ENCODE assay signal across 8 cellular contexts in genomic region chr20:41095110-41095969, GRCh38. TPM values are rescaled to one million over a fixed set of nuclear protein-coding genes. Genes with fewer than 3 reads are reported as not detected.
DNase-seq lines count a peak whose midpoint lies in the region; ATAC-seq, FAIRE-seq and TF ChIP-seq lines count a peak whose summit lies in the region.

No MANE protein-coding gene starts in this region.

- DNase-seq in GM18507 (ENCODE audit: extremely low spot score, insufficient read length, low read depth) (peak; percentile 33), NCI-H2171 (lab: John Stamatoyannopoulos, UW) (peak; percentile 49), activated B cell treated with CpG ODN at 0.5 μM for 24 hours (peak; percentile 26), kidney tubule cell (ENCODE audit: low spot score) (peak; percentile 59), occipital lobe (lab: John Stamatoyannopoulos, UW) (no peak)
- peak in 1 of 2 donors; percentile 29 for DNase-seq in central memory CD8-positive, alpha-beta T cell (ENCODE audit: low spot score in 2 of 2)
- peak; percentile 18 to 27 (median 18) for DNase-seq in stimulated activated CD4-positive, alpha-beta T cell treated with anti-CD3 and anti-CD28 coated beads, TNF-alpha, amount 100 ng/mL, for 4 hours (ENCODE audit: low read depth in 3 of 3)

- peaks cover 74% of the 10 kb centered on the region for H3K36me3 Mint-ChIP-seq in activated B cell treated with CpG ODN at 0.5 μM for 24 hours (ENCODE audit: low read depth)
- H3K36me3 Mint-ChIP-seq in central memory CD8-positive, alpha-beta T cell (ENCODE audit: insufficient read depth): peaks cover 58% of the 10 kb centered on the region

- TF ChIP-seq CTCF in 22Rv1 (IDR thresholded peaks at IDR 0.05) (peak; percentile 94), activated B cell treated with CpG ODN at 0.5 μM for 24 hours (IDR thresholded peaks at IDR 0.05) (peak; percentile 84)

- no peaks in the 10 kb centered on the region for H3K4me1 Mint-ChIP-seq in activated B cell treated with CpG ODN at 0.5 μM for 24 hours
- H3K4me1 Mint-ChIP-seq in central memory CD8-positive, alpha-beta T cell: no peaks in the 10 kb centered on the region

- no peaks in the 10 kb centered on the region for H3K9me3 Mint-ChIP-seq in activated B cell treated with CpG ODN at 0.5 μM for 24 hours
- H3K9me3 Mint-ChIP-seq in central memory CD8-positive, alpha-beta T cell: no peaks in the 10 kb centered on the region

- intact Hi-C loops in activated B cell treated with CpG ODN at 0.5 μM for 24 hours (cut with micrococcal nuclease): loop anchor here (1.0 to 10.0 kb wide), 4 partner anchors 31 to 351 kb away; no protein-coding TSS in a partner anchor

- peak; percentile 31 for FAIRE-seq in GM18507 (lab: Jason Lieb, UNC)

- POLR2A ChIA-PET in activated B cell treated with CpG ODN at 0.5 μM for 24 hours (lab: Charles Lee): interaction anchor here (0.6 to 2.3 kb wide), 3 partner anchors 16 to 104 kb away, joined by 3 to 11 read pairs (median 3); no protein-coding TSS in a partner anchor

- H3K4me3 Mint-ChIP-seq in activated B cell treated with CpG ODN at 0.5 μM for 24 hours: no peak overlapping the region
- H3K4me3 Mint-ChIP-seq in central memory CD8-positive, alpha-beta T cell: no peak overlapping the region

- peak; percentile 69 for ATAC-seq in activated B cell treated with CpG ODN at 0.5 μM for 24 hours (ENCODE audit: low read depth)
- ATAC-seq in central memory CD8-positive, alpha-beta T cell (replicated peaks; ENCODE audit: extremely low read depth, poor library complexity, severe bottlenecking): peak; percentile 77

- CTCF ChIA-PET in activated B cell treated with CpG ODN at 0.5 μM for 24 hours (lab: Charles Lee): interaction anchor here (0.8 to 8.7 kb wide), 28 partner anchors 9 to 245 kb away, joined by 3 to 105 read pairs (median 4); partner anchors contain the start of gene LPIN3

- no peak overlapping the region for H3K27ac Mint-ChIP-seq in activated B cell treated with CpG ODN at 0.5 μM for 24 hours
- H3K27ac Mint-ChIP-seq in central memory CD8-positive, alpha-beta T cell (ENCODE audit: low read depth): peak overlapping the region; percentile 10

- H3K27me3 Mint-ChIP-seq in activated B cell treated with CpG ODN at 0.5 μM for 24 hours: no peaks in the 10 kb centered on the region
- no peaks in the 10 kb centered on the region for H3K27me3 Mint-ChIP-seq in central memory CD8-positive, alpha-beta T cell

- no peak overlapping the region for H3K27ac ChIP-seq in 22Rv1

RNA-seq across cellular contexts. Expression of gene PLCG1, which starts 42.0 kb away (rescaled TPM):
- 61.1 and 61.8 TPM in 2 replicates for total RNA-seq in activated B cell treated with CpG ODN at 0.5 μM for 24 hours
- 92.2 TPM for total RNA-seq in occipital lobe
